In genomic region chr7:143289421-143289820, GRCh38 we compare ENCODE assay signal across 8 cellular contexts. TPM values are rescaled to one million over a fixed set of nuclear protein-coding genes. Genes with fewer than 3 reads are reported as not detected.
DNase-seq lines count a peak whose midpoint lies in the region; TF ChIP-seq lines count a peak whose summit lies in the region.

No MANE protein-coding gene starts in this region.

- peak overlapping the region; percentile 97; the same call in 1 of the 2 replicates for H3K9ac ChIP-seq in HUES48 (ENCODE audit: low read depth, low read length)
- H3K9ac ChIP-seq in adipocyte (ENCODE audit: low read length): peak overlapping the region; percentile 93

- peaks cover 18% of the 10 kb centered on the region for H3K4me1 ChIP-seq in HUES48 (ENCODE audit: control insufficient read depth, insufficient read depth, low read length)
- H3K4me1 ChIP-seq in adipocyte (ENCODE audit: control insufficient read depth, insufficient read depth, low read length): peaks cover 9% of the 10 kb centered on the region
- H3K4me1 ChIP-seq in mononuclear cell (ENCODE audit: insufficient read depth, low read length): peaks cover 47% of the 10 kb centered on the region

- peaks cover 29% of the 10 kb centered on the region for H3K27me3 ChIP-seq in HUES48 (ENCODE audit: control insufficient read depth, insufficient read depth, low read length)
- no peaks in the 10 kb centered on the region for H3K27me3 ChIP-seq in adipocyte (replicated peaks; ENCODE audit: control insufficient read depth, insufficient read depth, low read length)
- no peaks in the 10 kb centered on the region for H3K27me3 ChIP-seq in mononuclear cell (ENCODE audit: insufficient read depth, low read length)

- no peak overlapping the region for H3K27ac ChIP-seq in HUES48 (ENCODE audit: low read depth, low read length)

- H3K36me3 ChIP-seq in HUES48 (ENCODE audit: control insufficient read depth, insufficient read depth, low read length) (peaks cover 40% of the 10 kb centered on the region), adipocyte (ENCODE audit: control insufficient read depth, insufficient read depth, low read length, severe bottlenecking) (peaks cover 25% of the 10 kb centered on the region)

- DNase-seq in AG10803 (ENCODE audit: low read depth) (peak; percentile 4), adipocyte (ENCODE audit: low read depth) (peak; percentile 26), COR-L47 (lab: John Stamatoyannopoulos, UW) (no peak), SHP77 treated with DMSO at 0.1 percent for 48 hours (lab: John Stamatoyannopoulos, UW) (no peak), putamen (ENCODE audit: low spot score) (no peak)
- no peak for DNase-seq in activated CD4-positive, alpha-beta T cell treated with anti-CD3 and anti-CD28 coated beads for 1 hour

- no peak for TF ChIP-seq CTCF in AG10803 (conservative IDR thresholded peaks at IDR 0.05; ENCODE audit: low read length)

- peaks cover 6% of the 10 kb centered on the region for H3K9me3 ChIP-seq in HUES48 (ENCODE audit: control insufficient read depth, insufficient read depth, low read length)
- no peaks in the 10 kb centered on the region for H3K9me3 ChIP-seq in adipocyte (ENCODE audit: control insufficient read depth, low read length)
- H3K9me3 ChIP-seq in mononuclear cell (ENCODE audit: low read depth, low read length): no peaks in the 10 kb centered on the region

- H3K4me3 ChIP-seq in AG10803 (ENCODE audit: low read length) (peak overlapping the region; percentile 88), HUES48 (ENCODE audit: low read depth, low read length) (peak overlapping the region; percentile 82), adipocyte (ENCODE audit: low read length) (peak overlapping the region; percentile 96), mononuclear cell (ENCODE audit: low read length) (peak overlapping the region; percentile 92)

RNA-seq across cellular contexts. Expression of gene CASP2, which starts 1.3 kb away (rescaled TPM):
- 13.7 TPM for total RNA-seq in mononuclear cell

RNA-seq across cellular contexts. Expression of gene TMEM139, which starts 4.7 kb away (rescaled TPM):
- total RNA-seq in mononuclear cell: 0.10 TPM

RNA-seq across cellular contexts. Expression of gene GSTK1, which starts 26.2 kb away (rescaled TPM):
- 245 TPM for total RNA-seq in mononuclear cell

RNA-seq across cellular contexts. Expression of gene CLCN1, which starts 26.5 kb away (rescaled TPM):
- total RNA-seq in mononuclear cell: 0.21 TPM

Comparison
In these comparisons a context has a peak if more than half of its experiments do, and no peak if none do; other contexts are left out.
1. DNase-seq: peak in AG10803 (single experiment) and adipocyte (single experiment); none in COR-L47 (single experiment), SHP77 treated with DMSO at 0.1 percent for 48 hours (single experiment), activated CD4-positive, alpha-beta T cell treated with anti-CD3 and anti-CD28 coated beads for 1 hour (single experiment) and putamen (single experiment).
2. Peak in every context shown above with its lines, with median percentiles within 50 percentile points of each other: H3K4me3 ChIP-seq.